Comparison of ENCODE assay signal across 9 cellular contexts in genomic region chr12:121577443-121578180, GRCh38. TPM values are rescaled to one million over a fixed set of nuclear protein-coding genes. Genes with fewer than 3 reads are reported as not detected.
A peak's percentile ranks its signal among the peaks of the same experiment; 100 is the strongest.
DNase-seq lines count a peak whose midpoint lies in the region; ATAC-seq and TF ChIP-seq lines count a peak whose summit lies in the region.
"Had no signal": no experiment of that assay in that cellular context is flagged by ENCODE, and none has a peak within 500 bp of the region (broad histone marks: within the 10 kb centered on the region; RNA-seq: fewer than 3 reads in every experiment).

No MANE protein-coding gene starts in this region.

- peak overlapping the region; percentile 92 for H3K27ac ChIP-seq in suprapubic skin

- peaks cover 8% of the 10 kb centered on the region for H3K36me3 ChIP-seq in suprapubic skin

- no peak for ATAC-seq in activated CD8-positive, alpha-beta memory T cell treated with anti-CD3 and anti-CD28 coated beads, Interleukin-2, amount 10 ng/mL, durations not matched to agents 7 days and 5 days
- no peak for ATAC-seq in HG03439 (IDR thresholded peaks at IDR 0.05; ENCODE audit: unreplicated experiment)
- no peak for ATAC-seq in HG03159 (IDR thresholded peaks at IDR 0.05; ENCODE audit: unreplicated experiment)

- peak overlapping the region; percentile 24 for H3K27ac Mint-ChIP-seq in activated CD8-positive, alpha-beta memory T cell treated with anti-CD3 and anti-CD28 coated beads, Interleukin-2, amount 10 ng/mL, durations not matched to agents 7 days and 5 days
- no peak overlapping the region for H3K27ac Mint-ChIP-seq in activated T-helper 2 cell treated with anti-CD3 and anti-CD28 coated beads, Interferon-gamma antibody, Interleukin-2, Interleukin-4, amounts not matched to agents 10 μg/mL and 5 μg/mL and 100 μg/mL, durations not matched to agents 14 hours and 24 hours and 36 hours
- peak overlapping the region; percentile 72 to 88 (median 80) for H3K27ac Mint-ChIP-seq in immature natural killer cell

- H3K9me3 ChIP-seq in suprapubic skin = no peaks in the 10 kb centered on the region

- 71% methylated on average over 10 of the region's 10 CpGs for WGBS in suprapubic skin

- no peaks in the 10 kb centered on the region for H3K27me3 Mint-ChIP-seq in activated CD8-positive, alpha-beta memory T cell treated with anti-CD3 and anti-CD28 coated beads, Interleukin-2, amount 10 ng/mL, durations not matched to agents 7 days and 5 days
- H3K27me3 Mint-ChIP-seq in activated T-helper 2 cell treated with anti-CD3 and anti-CD28 coated beads, Interferon-gamma antibody, Interleukin-2, Interleukin-4, amounts not matched to agents 10 μg/mL and 5 μg/mL and 100 μg/mL, durations not matched to agents 14 hours and 24 hours and 36 hours (ENCODE audit: low read depth) = no peaks in the 10 kb centered on the region
- peaks cover 4 to 18% (median 14%) of the 10 kb centered on the region in 3 donors for H3K27me3 Mint-ChIP-seq in immature natural killer cell (ENCODE audit: low read depth in 3 of 3)

- H3K4me3 ChIP-seq in suprapubic skin = peak overlapping the region; percentile 76
- H3K4me3 ChIP-seq: lung had no signal

- CTCF ChIA-PET in activated CD8-positive, alpha-beta memory T cell treated with anti-CD3 and anti-CD28 coated beads, Interleukin-2, amount 10 ng/mL, durations not matched to agents 7 days and 5 days (lab: Charles Lee) = interaction anchor here (1.3 to 4.1 kb wide), 5 partner anchors 13 to 91 kb away, joined by 4 to 32 read pairs (median 4); partner anchors contain the start of gene MORN3

- TF ChIP-seq EP300 in suprapubic skin (IDR thresholded peaks at IDR 0.05) = no peak

- no peaks in the 10 kb centered on the region for H3K27me3 ChIP-seq in suprapubic skin

- no peak for DNase-seq in activated CD8-positive, alpha-beta memory T cell treated with anti-CD3 and anti-CD28 coated beads, Interleukin-2, amount 10 ng/mL, durations not matched to agents 7 days and 5 days
- no peak for DNase-seq in activated CD8-positive, alpha-beta memory T cell treated with anti-CD3 and anti-CD28 coated beads for 24 hours
- DNase-seq in activated T-helper 2 cell treated with anti-CD3 and anti-CD28 coated beads, Interferon-gamma antibody, Interleukin-2, Interleukin-4, amounts not matched to agents 10 μg/mL and 5 μg/mL and 100 μg/mL, durations not matched to agents 14 hours and 24 hours and 36 hours (ENCODE audit: low spot score) = no peak
- DNase-seq in immature natural killer cell (no peak), suprapubic skin (ENCODE audit: low spot score in 2 of 2) (no peak), HCEC 1CT (no peak)

- H3K4me1 ChIP-seq in suprapubic skin = peaks cover 74% of the 10 kb centered on the region

- intact Hi-C loops in activated T-helper 2 cell treated with anti-CD3 and anti-CD28 coated beads, Interferon-gamma antibody, Interleukin-2, Interleukin-4, amounts not matched to agents 10 μg/mL and 5 μg/mL and 100 μg/mL, durations not matched to agents 14 hours and 24 hours and 36 hours (cut with micrococcal nuclease) = no loop called here

- no peak for TF ChIP-seq CTCF in suprapubic skin (IDR thresholded peaks at IDR 0.05)

- no peak overlapping the region for H3K4me3 Mint-ChIP-seq in activated CD8-positive, alpha-beta memory T cell treated with anti-CD3 and anti-CD28 coated beads, Interleukin-2, amount 10 ng/mL, durations not matched to agents 7 days and 5 days
- H3K4me3 Mint-ChIP-seq in activated T-helper 2 cell treated with anti-CD3 and anti-CD28 coated beads, Interferon-gamma antibody, Interleukin-2, Interleukin-4, amounts not matched to agents 10 μg/mL and 5 μg/mL and 100 μg/mL, durations not matched to agents 14 hours and 24 hours and 36 hours (ENCODE audit: low read depth) = peak overlapping the region; percentile 63
- peak overlapping the region; percentile 62 to 80 (median 63) for H3K4me3 Mint-ChIP-seq in immature natural killer cell

- peaks cover 24% of the 10 kb centered on the region for H3K4me1 Mint-ChIP-seq in activated CD8-positive, alpha-beta memory T cell treated with anti-CD3 and anti-CD28 coated beads, Interleukin-2, amount 10 ng/mL, durations not matched to agents 7 days and 5 days
- peaks cover 23% of the 10 kb centered on the region for H3K4me1 Mint-ChIP-seq in activated T-helper 2 cell treated with anti-CD3 and anti-CD28 coated beads, Interferon-gamma antibody, Interleukin-2, Interleukin-4, amounts not matched to agents 10 μg/mL and 5 μg/mL and 100 μg/mL, durations not matched to agents 14 hours and 24 hours and 36 hours (ENCODE audit: low read depth)
- peaks cover 34 to 43% of the 10 kb centered on the region in 2 donors for H3K4me1 Mint-ChIP-seq in immature natural killer cell

- TF ChIP-seq POLR2A in suprapubic skin (IDR thresholded peaks at IDR 0.05) = no peak

- no peaks in the 10 kb centered on the region for H3K9me3 Mint-ChIP-seq in activated CD8-positive, alpha-beta memory T cell treated with anti-CD3 and anti-CD28 coated beads, Interleukin-2, amount 10 ng/mL, durations not matched to agents 7 days and 5 days (ENCODE audit: low read depth)
- H3K9me3 Mint-ChIP-seq in activated T-helper 2 cell treated with anti-CD3 and anti-CD28 coated beads, Interferon-gamma antibody, Interleukin-2, Interleukin-4, amounts not matched to agents 10 μg/mL and 5 μg/mL and 100 μg/mL, durations not matched to agents 14 hours and 24 hours and 36 hours = no peaks in the 10 kb centered on the region
- H3K9me3 Mint-ChIP-seq in immature natural killer cell = no peaks in the 10 kb centered on the region

- no peaks in the 10 kb centered on the region for H3K36me3 Mint-ChIP-seq in activated CD8-positive, alpha-beta memory T cell treated with anti-CD3 and anti-CD28 coated beads, Interleukin-2, amount 10 ng/mL, durations not matched to agents 7 days and 5 days
- H3K36me3 Mint-ChIP-seq in activated T-helper 2 cell treated with anti-CD3 and anti-CD28 coated beads, Interferon-gamma antibody, Interleukin-2, Interleukin-4, amounts not matched to agents 10 μg/mL and 5 μg/mL and 100 μg/mL, durations not matched to agents 14 hours and 24 hours and 36 hours (ENCODE audit: low read depth) = peaks cover 26% of the 10 kb centered on the region
- peaks cover 9 to 21% (median 21%) of the 10 kb centered on the region in 3 donors for H3K36me3 Mint-ChIP-seq in immature natural killer cell

RNA-seq across cellular contexts. Expression of gene KDM2B, which starts 3.2 kb away (rescaled TPM):
- 10 to 100 TPM; 63.8 to 64.8 TPM for total RNA-seq in activated CD8-positive, alpha-beta memory T cell treated with anti-CD3 and anti-CD28 coated beads, Interleukin-2, amount 10 ng/mL, durations not matched to agents 7 days and 5 days
- total RNA-seq in activated T-helper 2 cell treated with anti-CD3 and anti-CD28 coated beads, Interferon-gamma antibody, Interleukin-2, Interleukin-4, amounts not matched to agents 10 μg/mL and 5 μg/mL and 100 μg/mL, durations not matched to agents 14 hours and 24 hours and 36 hours = 56.2 and 59.3 TPM in 2 replicates
- polyA plus RNA-seq in immature natural killer cell = 10 to 100 TPM in 2 of 3 donors, 1 to 10 TPM in 1; 9.6 to 17.0 (median 10.4) TPM
- 10 to 100 TPM; 47.8 to 53.7 (median 50.4) TPM for total RNA-seq in suprapubic skin

RNA-seq across cellular contexts. Expression of gene ORAI1, which starts 48.7 kb away (rescaled TPM):
- total RNA-seq in activated CD8-positive, alpha-beta memory T cell treated with anti-CD3 and anti-CD28 coated beads, Interleukin-2, amount 10 ng/mL, durations not matched to agents 7 days and 5 days = 10 to 100 TPM; 53.7 to 61.1 TPM
- total RNA-seq in activated T-helper 2 cell treated with anti-CD3 and anti-CD28 coated beads, Interferon-gamma antibody, Interleukin-2, Interleukin-4, amounts not matched to agents 10 μg/mL and 5 μg/mL and 100 μg/mL, durations not matched to agents 14 hours and 24 hours and 36 hours = 47.6 and 52.6 TPM in 2 replicates
- polyA plus RNA-seq in immature natural killer cell = 100 to 1,000 TPM; 145 to 216 (median 183) TPM
- 10 to 100 TPM; 56.5 to 81.4 (median 71.4) TPM for total RNA-seq in suprapubic skin
